ENCODE assay signal across 31 cellular contexts in genomic region chr3:23136054-23136453, GRCh38.
"Had no signal": no experiment of that assay in that cellular context is flagged by ENCODE, and none has a peak within 500 bp of the region (broad histone marks: within the 10 kb centered on the region; RNA-seq: fewer than 3 reads in every experiment).

No MANE protein-coding gene starts in this region.

- ATAC-seq: activated CD8-positive, alpha-beta T cell treated with anti-CD3 and anti-CD28 coated beads for 36 hours; activated T-cell treated with anti-CD3 and anti-CD28 coated beads, Interleukin-2, amount 50 U/mL, for 72 hours; activated T-helper 17 cell treated with anti-CD3 and anti-CD28 coated beads, Interleukin-2, amount 50 U/mL, for 72 hours had no signal

- DNase-seq: activated CD4-positive, alpha-beta T cell treated with anti-CD3 and anti-CD28 coated beads, Interleukin-2, amount 10 ng/mL, durations not matched to agents 24 days and 14 days; activated CD4-positive, alpha-beta T cell treated with anti-CD3 and anti-CD28 coated beads, Interleukin-2, amount 50 U/mL, for 4 hours; activated CD4-positive, CD25-positive, alpha-beta regulatory T cell; activated CD8-positive, alpha-beta T cell treated with anti-CD3 and anti-CD28 coated beads for 36 hours; activated effector memory CD4-positive, alpha-beta T cell treated with anti-CD3 and anti-CD28 coated beads, Interleukin-2, amount 50 U/mL, for 16 hours; activated naive CD4-positive, alpha-beta T cell; activated naive CD4-positive, alpha-beta T cell treated with anti-CD3 and anti-CD28 coated beads, Interleukin-2, amount 50 U/mL, for 16 hours; activated naive CD8-positive, alpha-beta T cell treated with anti-CD3 and anti-CD28 coated beads for 36 hours; activated T-cell treated with anti-CD3 and anti-CD28 coated beads, Interleukin-2, amount 50 U/mL, for 1 hour; activated T-cell treated with anti-CD3 and anti-CD28 coated beads, Interleukin-2, amount 50 U/mL, for 72 hours; amniotic stem cell; aorta; brain microvascular endothelial cell; central memory CD4-positive, alpha-beta T cell; Kasumi-1; KG1; MG63; NCI-H1048; NCI-H1436 treated with DMSO at 0.1 percent for 48 hours; NCI-H1694 treated with DMSO at 0.1 percent for 48 hours; NCI-H2029; NCI-H345; NCI-H524 treated with DMSO at 0.1 percent for 48 hours; PC-9; Right ventricle myocardium superior; SW 1271; T-helper 1 cell; T-helper 2 cell; T-helper 9 cell; WERI-Rb-1 had no signal
